ENCODE assay signal across 24 cellular contexts in the genomic region with DNA sequence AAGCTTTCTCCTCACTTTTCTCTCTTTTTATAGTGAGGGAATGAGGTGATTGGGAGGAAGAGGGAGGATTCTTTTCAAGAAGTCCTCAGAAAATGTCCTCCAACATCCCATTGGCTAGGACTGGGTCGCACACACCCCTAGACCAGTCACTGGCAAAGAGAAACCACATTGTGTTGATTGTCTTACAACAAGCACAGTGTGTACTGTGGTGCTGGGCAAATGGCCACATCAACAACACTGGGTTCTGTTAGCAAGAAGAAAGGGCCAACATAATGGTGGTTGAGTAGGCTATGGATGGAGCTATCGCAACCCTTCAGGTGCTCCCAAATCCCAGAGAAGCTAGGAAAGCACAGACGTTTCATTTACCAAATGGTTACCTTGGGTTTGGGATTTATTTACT.
"Had no signal": no experiment of that assay in that cellular context is flagged by ENCODE, and none has a peak within 500 bp of the region (broad histone marks: within the 10 kb centered on the region; RNA-seq: fewer than 3 reads in every experiment).

No MANE protein-coding gene starts in this region.

- H3K4me3 Mint-ChIP-seq: activated CD4-positive, alpha-beta memory T cell treated with anti-CD3 and anti-CD28 coated beads for 36 hours; activated CD4-positive, alpha-beta T cell treated with anti-CD3 and anti-CD28 coated beads, Interleukin-2, amount 10 ng/mL, durations not matched to agents 7 days and 5 days; activated naive CD4-positive, alpha-beta T cell treated with anti-CD3 and anti-CD28 coated beads for 36 hours; activated naive CD8-positive, alpha-beta T cell; activated T-cell treated with anti-CD3 and anti-CD28 coated beads, Interleukin-2, amount 50 U/mL, for 4 hours; activated T-helper 17 cell treated with anti-CD3 and anti-CD28 coated beads, Interleukin-2, amount 50 U/mL, for 72 hours had no signal

- ATAC-seq: activated T-cell treated with anti-CD3 and anti-CD28 coated beads, Interleukin-2, amount 50 U/mL, for 4 hours had no signal

- H3K27ac ChIP-seq: brain microvascular endothelial cell, cardiac muscle cell, VCaP had no signal

- H3K9me3 Mint-ChIP-seq: activated CD4-positive, alpha-beta memory T cell treated with anti-CD3 and anti-CD28 coated beads for 36 hours; activated CD4-positive, alpha-beta T cell treated with anti-CD3 and anti-CD28 coated beads, Interleukin-2, amount 10 ng/mL, durations not matched to agents 7 days and 5 days; activated naive CD4-positive, alpha-beta T cell treated with anti-CD3 and anti-CD28 coated beads for 36 hours; activated T-cell treated with anti-CD3 and anti-CD28 coated beads, Interleukin-2, amount 50 U/mL, for 4 hours; activated T-helper 17 cell treated with anti-CD3 and anti-CD28 coated beads, Interleukin-2, amount 50 U/mL, for 72 hours had no signal

- H3K27ac Mint-ChIP-seq: activated CD4-positive, alpha-beta memory T cell treated with anti-CD3 and anti-CD28 coated beads for 36 hours; activated CD4-positive, alpha-beta T cell treated with anti-CD3 and anti-CD28 coated beads, Interleukin-2, amount 10 ng/mL, durations not matched to agents 7 days and 5 days; activated naive CD4-positive, alpha-beta T cell treated with anti-CD3 and anti-CD28 coated beads for 36 hours; activated naive CD8-positive, alpha-beta T cell had no signal

- H3K4me3 ChIP-seq: cardiac muscle cell had no signal

- H3K36me3 Mint-ChIP-seq: activated CD4-positive, alpha-beta memory T cell treated with anti-CD3 and anti-CD28 coated beads for 36 hours; activated naive CD8-positive, alpha-beta T cell had no signal

- H3K36me3 ChIP-seq: brain microvascular endothelial cell, cardiac muscle cell had no signal

- DNase-seq: activated CD4-positive, alpha-beta memory T cell treated with anti-CD3 and anti-CD28 coated beads for 36 hours; activated CD4-positive, alpha-beta T cell treated with anti-CD3 and anti-CD28 coated beads, Interleukin-2, amount 10 ng/mL, durations not matched to agents 7 days and 5 days; activated CD4-positive, CD25-positive, alpha-beta regulatory T cell; activated CD8-positive, alpha-beta memory T cell treated with anti-CD3 and anti-CD28 coated beads for 24 hours; activated gamma-delta T cell; activated naive CD4-positive, alpha-beta T cell treated with anti-CD3 and anti-CD28 coated beads for 36 hours; activated T-cell treated with anti-CD3 and anti-CD28 coated beads, Interleukin-2, amount 50 U/mL, for 4 hours; brain microvascular endothelial cell; Kasumi-1; KBM-7; NCI-H1105 treated with DMSO at 0.1 percent for 48 hours; NCI-H1436 treated with DMSO at 0.1 percent for 48 hours; NCI-H187; NCI-H2081 treated with DMSO at 0.1 percent for 48 hours; NCI-H2171; NCI-H2227 treated with DMSO at 0.1 percent for 48 hours; NCI-H526 treated with DMSO at 0.1 percent for 48 hours; NCI-H82; SIG-M5; T-helper 1 cell had no signal

- H3K27me3 ChIP-seq: brain microvascular endothelial cell had no signal

- H3K4me1 Mint-ChIP-seq: activated CD4-positive, alpha-beta T cell treated with anti-CD3 and anti-CD28 coated beads, Interleukin-2, amount 10 ng/mL, durations not matched to agents 7 days and 5 days; activated T-helper 17 cell treated with anti-CD3 and anti-CD28 coated beads, Interleukin-2, amount 50 U/mL, for 72 hours had no signal

- H3K27me3 Mint-ChIP-seq: activated naive CD8-positive, alpha-beta T cell; activated T-helper 17 cell treated with anti-CD3 and anti-CD28 coated beads, Interleukin-2, amount 50 U/mL, for 72 hours had no signal
